ENCODE assay signal across 1 cellular context in genomic region chr12:19129486-19130223, GRCh38.
TF ChIP-seq lines count a peak whose summit lies in the region.

Gene PLEKHA5, plus strand, starts transcription at chr12:19129733. Its CDS starts 67 bp downstream, at chr12:19129800.

TF ChIP-seq in HepG2, 621 proteins besides CTCF, POLR2A, EP300 and RAD21 (continued from another document and continues in another):
- TF ChIP-seq, protein P1, sequence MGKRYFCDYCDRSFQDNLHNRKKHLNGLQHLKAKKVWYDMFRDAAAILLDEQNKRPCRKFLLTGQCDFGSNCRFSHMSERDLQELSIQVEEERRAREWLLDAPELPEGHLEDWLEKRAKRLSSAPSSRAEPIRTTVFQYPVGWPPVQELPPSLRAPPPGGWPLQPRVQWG (CRISPR knock-in tag; IDR thresholded peaks at IDR 0.05; ENCODE audit: borderline replicate concordance, low read depth): no peak
- TF ChIP-seq ZSCAN21 (CRISPR knock-in tag; IDR thresholded peaks at IDR 0.05; ENCODE audit: borderline replicate concordance): peak; percentile 45; the same call in 1 of the 2 replicates
- no peak for TF ChIP-seq EZH2 (conservative IDR thresholded peaks at IDR 0.05; ENCODE audit: low read depth, low read length)
- TF ChIP-seq SMARCC2 (IDR thresholded peaks at IDR 0.05): no peak
- no peak for TF ChIP-seq TAF15 (IDR thresholded peaks at IDR 0.05; ENCODE audit: low read depth, low read length, poor library complexity, severe bottlenecking)
- no peak for TF ChIP-seq GTF3A (CRISPR knock-in tag; conservative IDR thresholded peaks at IDR 0.05)
- no peak for TF ChIP-seq LCORL (IDR thresholded peaks at IDR 0.05)
- peak; percentile 21; the same call in 1 of the 2 replicates for TF ChIP-seq LCORL (CRISPR knock-in tag; IDR thresholded peaks at IDR 0.05)
- no peak for TF ChIP-seq HIC2 (CRISPR knock-in tag; IDR thresholded peaks at IDR 0.05; ENCODE audit: low read depth)
- TF ChIP-seq NBN (conservative IDR thresholded peaks at IDR 0.05): no peak
- TF ChIP-seq, protein P2, sequence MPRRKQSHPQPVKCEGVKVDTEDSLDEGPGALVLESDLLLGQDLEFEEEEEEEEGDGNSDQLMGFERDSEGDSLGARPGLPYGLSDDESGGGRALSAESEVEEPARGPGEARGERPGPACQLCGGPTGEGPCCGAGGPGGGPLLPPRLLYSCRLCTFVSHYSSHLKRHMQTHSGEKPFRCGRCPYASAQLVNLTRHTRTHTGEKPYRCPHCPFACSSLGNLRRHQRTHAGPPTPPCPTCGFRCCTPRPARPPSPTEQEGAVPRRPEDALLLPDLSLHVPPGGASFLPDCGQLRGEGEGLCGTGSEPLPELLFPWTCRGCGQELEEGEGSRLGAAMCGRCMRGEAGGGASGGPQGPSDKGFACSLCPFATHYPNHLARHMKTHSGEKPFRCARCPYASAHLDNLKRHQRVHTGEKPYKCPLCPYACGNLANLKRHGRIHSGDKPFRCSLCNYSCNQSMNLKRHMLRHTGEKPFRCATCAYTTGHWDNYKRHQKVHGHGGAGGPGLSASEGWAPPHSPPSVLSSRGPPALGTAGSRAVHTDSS (CRISPR knock-in tag; conservative IDR thresholded peaks at IDR 0.05): no peak
- peak; percentile 70 for TF ChIP-seq YY1 (IDR thresholded peaks at IDR 0.05; ENCODE audit: insufficient read depth, insufficient replicate concordance, low read depth, low read length)
- TF ChIP-seq, protein P3, sequence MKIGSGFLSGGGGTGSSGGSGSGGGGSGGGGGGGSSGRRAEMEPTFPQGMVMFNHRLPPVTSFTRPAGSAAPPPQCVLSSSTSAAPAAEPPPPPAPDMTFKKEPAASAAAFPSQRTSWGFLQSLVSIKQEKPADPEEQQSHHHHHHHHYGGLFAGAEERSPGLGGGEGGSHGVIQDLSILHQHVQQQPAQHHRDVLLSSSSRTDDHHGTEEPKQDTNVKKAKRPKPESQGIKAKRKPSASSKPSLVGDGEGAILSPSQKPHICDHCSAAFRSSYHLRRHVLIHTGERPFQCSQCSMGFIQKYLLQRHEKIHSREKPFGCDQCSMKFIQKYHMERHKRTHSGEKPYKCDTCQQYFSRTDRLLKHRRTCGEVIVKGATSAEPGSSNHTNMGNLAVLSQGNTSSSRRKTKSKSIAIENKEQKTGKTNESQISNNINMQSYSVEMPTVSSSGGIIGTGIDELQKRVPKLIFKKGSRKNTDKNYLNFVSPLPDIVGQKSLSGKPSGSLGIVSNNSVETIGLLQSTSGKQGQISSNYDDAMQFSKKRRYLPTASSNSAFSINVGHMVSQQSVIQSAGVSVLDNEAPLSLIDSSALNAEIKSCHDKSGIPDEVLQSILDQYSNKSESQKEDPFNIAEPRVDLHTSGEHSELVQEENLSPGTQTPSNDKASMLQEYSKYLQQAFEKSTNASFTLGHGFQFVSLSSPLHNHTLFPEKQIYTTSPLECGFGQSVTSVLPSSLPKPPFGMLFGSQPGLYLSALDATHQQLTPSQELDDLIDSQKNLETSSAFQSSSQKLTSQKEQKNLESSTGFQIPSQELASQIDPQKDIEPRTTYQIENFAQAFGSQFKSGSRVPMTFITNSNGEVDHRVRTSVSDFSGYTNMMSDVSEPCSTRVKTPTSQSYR (CRISPR knock-in tag; IDR thresholded peaks at IDR 0.05; ENCODE audit: borderline replicate concordance): peak; percentile 4; the same call in 1 of the 2 replicates
- TF ChIP-seq ZNF792 (CRISPR knock-in tag; IDR thresholded peaks at IDR 0.05): no peak
- TF ChIP-seq, protein P4, sequence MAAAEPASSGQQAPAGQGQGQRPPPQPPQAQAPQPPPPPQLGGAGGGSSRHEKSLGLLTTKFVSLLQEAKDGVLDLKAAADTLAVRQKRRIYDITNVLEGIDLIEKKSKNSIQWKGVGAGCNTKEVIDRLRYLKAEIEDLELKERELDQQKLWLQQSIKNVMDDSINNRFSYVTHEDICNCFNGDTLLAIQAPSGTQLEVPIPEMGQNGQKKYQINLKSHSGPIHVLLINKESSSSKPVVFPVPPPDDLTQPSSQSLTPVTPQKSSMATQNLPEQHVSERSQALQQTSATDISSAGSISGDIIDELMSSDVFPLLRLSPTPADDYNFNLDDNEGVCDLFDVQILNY (CRISPR knock-in tag; conservative IDR thresholded peaks at IDR 0.05): no peak
- TF ChIP-seq ZNF775 (CRISPR knock-in tag; IDR thresholded peaks at IDR 0.05; ENCODE audit: borderline replicate concordance): no peak
- no peak for TF ChIP-seq ZNF703 (CRISPR knock-in tag; IDR thresholded peaks at IDR 0.05; ENCODE audit: borderline replicate concordance)
- TF ChIP-seq MEIS2 (CRISPR knock-in tag; IDR thresholded peaks at IDR 0.05): no peak
- no peak for TF ChIP-seq MNT (IDR thresholded peaks at IDR 0.05)
- no peak for TF ChIP-seq PAWR (CRISPR knock-in tag; IDR thresholded peaks at IDR 0.05; ENCODE audit: borderline replicate concordance)
- TF ChIP-seq ATF5 (CRISPR knock-in tag; IDR thresholded peaks at IDR 0.05; ENCODE audit: low read depth): no peak
- no peak for TF ChIP-seq TSC22D2 (CRISPR knock-in tag; IDR thresholded peaks at IDR 0.05; ENCODE audit: borderline replicate concordance)
- TF ChIP-seq WIZ (CRISPR knock-in tag; IDR thresholded peaks at IDR 0.05): no peak
- TF ChIP-seq ZNF354B (CRISPR knock-in tag; IDR thresholded peaks at IDR 0.05): no peak
- TF ChIP-seq REPIN1 (CRISPR knock-in tag; IDR thresholded peaks at IDR 0.05; ENCODE audit: borderline replicate concordance, low read depth): no peak
- no peak for TF ChIP-seq ZBTB3 (CRISPR knock-in tag; IDR thresholded peaks at IDR 0.05; ENCODE audit: borderline replicate concordance, low read depth)
- no peak for TF ChIP-seq BHLHE40 (IDR thresholded peaks at IDR 0.05; ENCODE audit: low read length)
- no peak for TF ChIP-seq ZNF580 (CRISPR knock-in tag; IDR thresholded peaks at IDR 0.05; ENCODE audit: borderline replicate concordance, low read depth)
- TF ChIP-seq SNAPC4 (CRISPR knock-in tag; IDR thresholded peaks at IDR 0.05): no peak
- TF ChIP-seq, protein P5, sequence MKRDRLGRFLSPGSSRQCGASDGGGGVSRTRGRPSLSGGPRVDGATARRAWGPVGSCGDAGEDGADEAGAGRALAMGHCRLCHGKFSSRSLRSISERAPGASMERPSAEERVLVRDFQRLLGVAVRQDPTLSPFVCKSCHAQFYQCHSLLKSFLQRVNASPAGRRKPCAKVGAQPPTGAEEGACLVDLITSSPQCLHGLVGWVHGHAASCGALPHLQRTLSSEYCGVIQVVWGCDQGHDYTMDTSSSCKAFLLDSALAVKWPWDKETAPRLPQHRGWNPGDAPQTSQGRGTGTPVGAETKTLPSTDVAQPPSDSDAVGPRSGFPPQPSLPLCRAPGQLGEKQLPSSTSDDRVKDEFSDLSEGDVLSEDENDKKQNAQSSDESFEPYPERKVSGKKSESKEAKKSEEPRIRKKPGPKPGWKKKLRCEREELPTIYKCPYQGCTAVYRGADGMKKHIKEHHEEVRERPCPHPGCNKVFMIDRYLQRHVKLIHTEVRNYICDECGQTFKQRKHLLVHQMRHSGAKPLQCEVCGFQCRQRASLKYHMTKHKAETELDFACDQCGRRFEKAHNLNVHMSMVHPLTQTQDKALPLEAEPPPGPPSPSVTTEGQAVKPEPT (CRISPR knock-in tag; IDR thresholded peaks at IDR 0.05; ENCODE audit: low read depth): no peak
- TF ChIP-seq FOSL1 (CRISPR knock-in tag; IDR thresholded peaks at IDR 0.05; ENCODE audit: borderline replicate concordance): no peak
- TF ChIP-seq ASH2L (IDR thresholded peaks at IDR 0.05; ENCODE audit: insufficient read length, low read depth, low read length): peak; percentile 58
- TF ChIP-seq ARHGAP35 (CRISPR knock-in tag; IDR thresholded peaks at IDR 0.05; ENCODE audit: borderline replicate concordance): no peak
- TF ChIP-seq ZSCAN22 (CRISPR knock-in tag; IDR thresholded peaks at IDR 0.05): no peak
- TF ChIP-seq ZNF709 (CRISPR knock-in tag; IDR thresholded peaks at IDR 0.05): no peak
- TF ChIP-seq IRF1 (CRISPR knock-in tag; IDR thresholded peaks at IDR 0.05; ENCODE audit: low read depth): no peak
- no peak for TF ChIP-seq ZNF674 (CRISPR knock-in tag; IDR thresholded peaks at IDR 0.05; ENCODE audit: low read depth)
- no peak for TF ChIP-seq TCF12 (IDR thresholded peaks at IDR 0.05)
- no peak for TF ChIP-seq TCF12 (CRISPR knock-in tag; IDR thresholded peaks at IDR 0.05)
